ENCODE assay signal across 29 cellular contexts in the genomic region with DNA sequence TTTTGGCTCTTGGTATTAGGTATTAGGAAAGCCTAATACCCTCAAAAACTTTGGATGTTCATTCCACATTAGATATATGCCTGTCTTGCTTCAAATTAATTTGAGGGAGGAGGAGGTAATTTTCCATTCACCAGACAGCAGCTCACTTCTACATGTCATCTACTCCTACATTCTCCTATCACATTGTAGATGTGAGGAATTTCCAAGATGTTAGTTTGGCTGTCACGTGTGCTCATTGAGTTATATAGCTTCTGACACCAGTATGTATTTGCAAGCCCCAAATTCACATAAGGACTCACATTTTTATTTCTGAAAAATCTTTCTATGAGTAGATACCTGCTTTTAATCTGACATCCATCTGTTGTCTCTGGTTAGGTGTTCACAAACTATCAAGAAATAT. TPM values are rescaled to one million over a fixed set of nuclear protein-coding genes. Genes with fewer than 3 reads are reported as not detected.
"Had no signal": no experiment of that assay in that cellular context is flagged by ENCODE, and none has a peak within 500 bp of the region (broad histone marks: within the 10 kb centered on the region; RNA-seq: fewer than 3 reads in every experiment).

No MANE protein-coding gene starts in this region.

- H3K27ac ChIP-seq: neutrophil, pancreas, prostate gland, right lobe of liver, stomach, thoracic aorta, thyroid gland, tibial nerve, upper lobe of left lung, vagina had no signal

- DNase-seq: naive B cell; naive thymus-derived CD8-positive, alpha-beta T cell; nephron progenitor cell; nucleus accumbens; pancreas; right cardiac atrium; right lobe of liver; small intestine; stimulated activated CD4-positive, alpha-beta T cell treated with anti-CD3 and anti-CD28 coated beads, Interleukin-15, amount 100 ng/mL, for 24 hours; stimulated activated CD4-positive, alpha-beta T cell treated with anti-CD3 and anti-CD28 coated beads, Interleukin-2, amount 100 ng/mL, for 24 hours; stimulated activated CD4-positive, alpha-beta T cell treated with anti-CD3 and anti-CD28 coated beads, Interleukin-2, amount 100 ng/mL, for 48 hours; stimulated activated CD4-positive, alpha-beta T cell treated with anti-CD3 and anti-CD28 coated beads, Interleukin-4, amount 100 ng/mL, for 24 hours; stimulated activated naive B cell treated with anti-CD40 and anti-IgM and Interleukin-4, amounts not matched to agents 10 μg/mL and 1 μg/mL and 100 μg/mL, for 72 hours; stimulated activated naive CD4-positive, alpha-beta T cell treated with Interleukin-2 at 50 U/mL for 16 hours; stomach; thyroid gland; trophoblast cell; upper lobe of left lung had no signal

- H3K27me3 ChIP-seq: neutrophil, pancreas, right lobe of liver, stomach, thyroid gland, tibial nerve, upper lobe of left lung, vagina had no signal

- H3K36me3 ChIP-seq: neutrophil, pancreas, prostate gland, right lobe of liver, stomach, thoracic aorta, thyroid gland, tibial nerve, upper lobe of left lung, vagina had no signal

- H3K9me3 ChIP-seq: neutrophil, pancreas, prostate gland, right lobe of liver, stomach, thoracic aorta, thyroid gland, tibial nerve, upper lobe of left lung, vagina had no signal

- ATAC-seq: naive thymus-derived CD8-positive, alpha-beta T cell; natural killer cell treated with Interleukin-12 subunit alpha and Interleukin-12 subunit beta and Interleukin-15 and Interleukin-18, amount 100 ng/mL, for 72 hours; pancreas; right cardiac atrium; right lobe of liver; stimulated activated effector memory CD8-positive, alpha-beta T cell treated with anti-CD3 and anti-CD28 coated beads, Interleukin-12 subunit alpha, Interleukin-12 subunit beta, amount 100 ng/mL, for 72 hours; stimulated activated naive B cell treated with anti-CD40 and anti-IgM and Interleukin-4, amounts not matched to agents 10 μg/mL and 1 μg/mL and 100 μg/mL, for 72 hours had no signal

- H3K4me3 ChIP-seq: pancreas, prostate gland, right lobe of liver, stomach, thoracic aorta, thyroid gland, tibial nerve, upper lobe of left lung, vagina had no signal

- H3K4me1 ChIP-seq: pancreas, prostate gland, right lobe of liver, stomach, thyroid gland, tibial nerve, upper lobe of left lung, vagina had no signal

RNA-seq across cellular contexts. Expression of gene SMKR1, which starts 22.5 kb away (rescaled TPM):
- total RNA-seq: osteocyte, posterior vena cava, right cardiac atrium, right lobe of liver, skeletal muscle tissue, stomach, subcutaneous adipose tissue, thoracic aorta, vagina had no signal
